Comparison of ENCODE assay signal across 1 cellular context in genomic region chr12:28457785-28458184, GRCh38.
TF ChIP-seq lines count a peak whose summit lies in the region.

No MANE protein-coding gene starts in this region.

TF ChIP-seq in GM23338, 12 proteins besides CTCF, POLR2A, EP300 and RAD21:
- TF ChIP-seq ETS1 (IDR thresholded peaks at IDR 0.05) (no peak), NANOG (IDR thresholded peaks at IDR 0.05; ENCODE audit: borderline replicate concordance) (no peak), ZNF462 (CRISPR knock-in tag; IDR thresholded peaks at IDR 0.05) (no peak), EZH2phosphoT487 (IDR thresholded peaks at IDR 0.05; ENCODE audit: unreplicated experiment) (no peak), CREB1 (CRISPR knock-in tag; IDR thresholded peaks at IDR 0.05; ENCODE audit: low read depth) (no peak), EZH2 (IDR thresholded peaks at IDR 0.05; ENCODE audit: low read depth, unreplicated experiment) (no peak), ZNF114 (CRISPR knock-in tag; IDR thresholded peaks at IDR 0.05) (no peak), REST (IDR thresholded peaks at IDR 0.05; ENCODE audit: unreplicated experiment) (no peak), POLR2AphosphoS5 (IDR thresholded peaks at IDR 0.05; ENCODE audit: low read depth) (no peak), STAT1 (IDR thresholded peaks at IDR 0.05; ENCODE audit: unreplicated experiment) (no peak), ZNF331 (CRISPR knock-in tag; IDR thresholded peaks at IDR 0.05; ENCODE audit: low read depth) (no peak), JUNB (IDR thresholded peaks at IDR 0.05; ENCODE audit: unreplicated experiment) (no peak)
TF ChIP-seq in GM23338: peak in this region for 0.
